ENCODE assay signal across 16 cellular contexts in the genomic region with DNA sequence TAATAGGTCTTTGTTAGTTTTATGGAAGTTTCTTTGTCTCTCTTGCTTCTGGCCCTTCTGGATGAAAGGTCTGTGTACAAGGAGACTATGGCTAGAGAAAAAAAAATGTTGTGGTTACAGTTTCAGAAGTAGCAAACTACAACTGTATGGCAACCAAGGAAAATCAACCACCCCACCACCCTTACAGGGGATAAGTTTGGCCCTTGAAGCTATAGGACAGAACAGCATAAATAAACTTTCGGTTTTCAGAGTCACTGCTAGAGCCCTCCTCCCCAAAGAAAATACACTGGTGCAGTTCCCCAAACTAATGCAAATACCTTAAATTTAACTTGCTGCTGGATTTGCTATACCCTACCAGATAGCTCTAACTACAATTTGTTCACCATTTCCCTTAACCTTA.
DNase-seq lines count a peak whose midpoint lies in the region; TF ChIP-seq lines count a peak whose summit lies in the region.
"Had no signal": no experiment of that assay in that cellular context is flagged by ENCODE, and none has a peak within 500 bp of the region (broad histone marks: within the 10 kb centered on the region; RNA-seq: fewer than 3 reads in every experiment).

No MANE protein-coding gene starts in this region.

- H3K27ac ChIP-seq in SJCRH30 (0 out of 2 replicates have a peak overlapping the region, but pooled peaks have one; percentile 9), epithelial cell of prostate (peak overlapping the region; percentile 90), brain microvascular endothelial cell (no peak overlapping the region), endodermal cell (ENCODE audit: low read depth, low read length) (no peak overlapping the region)
- H3K27ac ChIP-seq: A549, C4-2B had no signal

- no peak for TF ChIP-seq CTCF in brain microvascular endothelial cell (IDR thresholded peaks at IDR 0.05; ENCODE audit: low read depth, low read length, missing control alignments)
- TF ChIP-seq CTCF in GM13977 (IDR thresholded peaks at IDR 0.05; ENCODE audit: extremely low read depth, insufficient read depth, missing control alignments), result no peak
- TF ChIP-seq CTCF in endodermal cell (conservative IDR thresholded peaks at IDR 0.05), result no peak

- H3K4me3 Mint-ChIP-seq in endodermal cell, result no peak overlapping the region
- H3K4me3 Mint-ChIP-seq: CD4-positive, alpha-beta memory T cell; GM23338; IgD-negative memory B cell had no signal

- 86 to 90% methylated on average over 1 of the region's 1 CpG for WGBS in endodermal cell (ENCODE audit: insufficient coverage in 1 of 2, insufficient read length in 1 of 2), 2 experiments

- no peaks in the 10 kb centered on the region for H3K36me3 Mint-ChIP-seq in endodermal cell (ENCODE audit: low read depth)
- H3K36me3 Mint-ChIP-seq: CD4-positive, alpha-beta memory T cell; IgD-negative memory B cell had no signal

- H3K4me3 ChIP-seq in SJCRH30 (no peak overlapping the region), brain microvascular endothelial cell (ENCODE audit: low read depth, low read length) (no peak overlapping the region), endodermal cell (ENCODE audit: low read length) (no peak overlapping the region)
- H3K4me3 ChIP-seq: A549, GM23338, HAP-1 had no signal

- H3K9me3 ChIP-seq in SJCRH30 (replicated peaks) (no peaks in the 10 kb centered on the region), endodermal cell (ENCODE audit: control insufficient read depth, low read length) (no peaks in the 10 kb centered on the region)
- H3K9me3 ChIP-seq: A549, BE2C, HAP-1 had no signal

- H3K27ac Mint-ChIP-seq in endodermal cell, result no peak overlapping the region
- H3K27ac Mint-ChIP-seq: CD4-positive, alpha-beta memory T cell; GM23338; IgD-negative memory B cell had no signal

- H3K36me3 ChIP-seq in SJCRH30, result no peaks in the 10 kb centered on the region
- H3K36me3 ChIP-seq in brain microvascular endothelial cell (replicated peaks), result no peaks in the 10 kb centered on the region
- no peaks in the 10 kb centered on the region for H3K36me3 ChIP-seq in endodermal cell (ENCODE audit: control insufficient read depth, insufficient read depth, low read length)
- H3K36me3 ChIP-seq: BE2C, HAP-1 had no signal

- H3K9me3 Mint-ChIP-seq in endodermal cell, result no peaks in the 10 kb centered on the region
- H3K9me3 Mint-ChIP-seq: GM23338 had no signal

- peaks cover 9% of the 10 kb centered on the region for H3K4me1 Mint-ChIP-seq in endodermal cell
- H3K4me1 Mint-ChIP-seq: CD4-positive, alpha-beta memory T cell; IgD-negative memory B cell had no signal

- no peaks in the 10 kb centered on the region for H3K27me3 Mint-ChIP-seq in endodermal cell (ENCODE audit: insufficient read depth)
- H3K27me3 Mint-ChIP-seq: CD4-positive, alpha-beta memory T cell; IgD-negative memory B cell had no signal

- DNase-seq in M059J (ENCODE audit: low read depth), result peak; percentile 2
- DNase-seq in SJCRH30, result no peak
- DNase-seq in epithelial cell of prostate (ENCODE audit: low read depth, low spot score), result no peak
- DNase-seq in brain microvascular endothelial cell, result no peak
- no peak for DNase-seq in GM13977 (ENCODE audit: low spot score)
- DNase-seq in iPS-NIHi11 (ENCODE audit: low spot score), result no peak
- DNase-seq in endodermal cell, result no peak
- DNase-seq: CD4-positive, alpha-beta memory T cell; DMS153; DMS79 treated with DMSO at 0.1 percent for 48 hours had no signal

- no peak overlapping the region for H3K9ac ChIP-seq in endodermal cell (ENCODE audit: extremely low read depth, low read length, poor library complexity, severe bottlenecking)

- H3K27me3 ChIP-seq in SJCRH30, result no peaks in the 10 kb centered on the region
- H3K27me3 ChIP-seq in brain microvascular endothelial cell (replicated peaks), result no peaks in the 10 kb centered on the region
- H3K27me3 ChIP-seq in endodermal cell (ENCODE audit: control insufficient read depth, insufficient read depth, low read length, poor library complexity, severe bottlenecking), result no peaks in the 10 kb centered on the region
- H3K27me3 ChIP-seq: BE2C had no signal

- in situ Hi-C loops in brain microvascular endothelial cell (cut with HindIII; ENCODE audit: low pct_ligation_motif_present, low sequenced_read_pairs) (no loop called here), GM13977 (cut with MboI; ENCODE audit: low pct_unique_long_range_greater_than_20kb, low sequenced_read_pairs, unreplicated experiment) (no loop called here)

- H3K4me1 ChIP-seq in SJCRH30 (peaks cover 13% of the 10 kb centered on the region), endodermal cell (ENCODE audit: control insufficient read depth, insufficient read depth, low read length) (no peaks in the 10 kb centered on the region)
- H3K4me1 ChIP-seq: A549, BE2C, HAP-1 had no signal

Comparison
In these comparisons a context has a peak if more than half of its experiments do, and no peak if none do; other contexts are left out.
1. H3K27ac ChIP-seq: peak in SJCRH30 (single experiment) and epithelial cell of prostate (single experiment); none in brain microvascular endothelial cell (single experiment) and endodermal cell (single experiment).